Comparison of ENCODE assay signal across 1 cellular context in the genomic region with DNA sequence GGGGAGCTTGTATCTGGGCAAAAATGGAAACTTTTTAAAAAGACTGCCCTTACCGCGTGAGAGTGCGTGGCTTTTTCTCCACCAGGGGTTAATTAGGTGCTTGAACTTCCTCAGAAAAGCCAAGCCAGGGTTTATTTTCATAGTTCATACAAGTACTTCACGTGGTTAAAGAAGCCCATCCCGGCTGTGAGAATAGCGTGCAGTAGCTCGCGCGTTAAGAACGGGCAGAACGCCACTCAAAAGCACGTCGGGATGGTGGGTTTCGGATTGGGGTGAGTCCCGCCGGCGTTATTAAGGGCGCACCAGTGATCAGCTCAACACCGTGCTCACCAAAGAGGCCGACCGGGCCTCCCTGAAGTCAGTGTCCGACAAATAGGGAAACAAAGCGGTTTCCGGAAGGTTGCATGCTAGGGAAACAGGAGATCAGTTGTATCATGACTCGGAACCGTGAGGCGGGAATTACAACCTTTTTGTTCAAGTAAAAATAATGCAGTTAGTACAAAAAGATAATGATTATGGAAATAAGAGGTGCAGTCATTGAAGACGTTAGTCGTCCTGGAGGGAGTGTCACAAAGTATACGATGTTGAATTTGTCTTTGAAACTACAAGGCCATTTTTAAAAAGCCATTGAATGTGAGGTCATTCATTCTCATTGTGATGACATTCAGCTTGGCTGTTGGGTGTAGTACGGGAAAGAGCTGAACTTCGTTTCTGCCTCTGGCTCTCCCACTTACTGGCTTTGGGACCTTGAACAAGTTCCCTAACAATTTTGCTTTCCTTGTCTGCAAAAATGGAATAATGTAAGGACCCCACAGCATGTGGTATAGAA.
A peak's percentile ranks its signal among the peaks of the same experiment; 100 is the strongest.
TF ChIP-seq lines count a peak whose summit lies in the region.

No MANE protein-coding gene starts in this region.

TF ChIP-seq in WTC11, 78 proteins besides CTCF, POLR2A, EP300 and RAD21 (continued from another document):
- TF ChIP-seq, protein P1, sequence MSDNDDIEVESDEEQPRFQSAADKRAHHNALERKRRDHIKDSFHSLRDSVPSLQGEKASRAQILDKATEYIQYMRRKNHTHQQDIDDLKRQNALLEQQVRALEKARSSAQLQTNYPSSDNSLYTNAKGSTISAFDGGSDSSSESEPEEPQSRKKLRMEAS (CRISPR knock-in tag; IDR thresholded peaks at IDR 0.05) = peak; percentile 50; the same call in 1 of the 2 replicates
- TF ChIP-seq ZNF232 (CRISPR knock-in tag; IDR thresholded peaks at IDR 0.05) = no peak
- TF ChIP-seq, protein P2, sequence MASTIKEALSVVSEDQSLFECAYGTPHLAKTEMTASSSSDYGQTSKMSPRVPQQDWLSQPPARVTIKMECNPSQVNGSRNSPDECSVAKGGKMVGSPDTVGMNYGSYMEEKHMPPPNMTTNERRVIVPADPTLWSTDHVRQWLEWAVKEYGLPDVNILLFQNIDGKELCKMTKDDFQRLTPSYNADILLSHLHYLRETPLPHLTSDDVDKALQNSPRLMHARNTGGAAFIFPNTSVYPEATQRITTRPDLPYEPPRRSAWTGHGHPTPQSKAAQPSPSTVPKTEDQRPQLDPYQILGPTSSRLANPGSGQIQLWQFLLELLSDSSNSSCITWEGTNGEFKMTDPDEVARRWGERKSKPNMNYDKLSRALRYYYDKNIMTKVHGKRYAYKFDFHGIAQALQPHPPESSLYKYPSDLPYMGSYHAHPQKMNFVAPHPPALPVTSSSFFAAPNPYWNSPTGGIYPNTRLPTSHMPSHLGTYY (CRISPR knock-in tag; IDR thresholded peaks at IDR 0.05) = no peak
- peak; percentile 25; the same call in 1 of the 2 replicates for TF ChIP-seq HMGA2 (CRISPR knock-in tag; IDR thresholded peaks at IDR 0.05)
- TF ChIP-seq SMAD4 (CRISPR knock-in tag; IDR thresholded peaks at IDR 0.05) = no peak
TF ChIP-seq in WTC11: peak in this region for 5.
